22 cellular contexts compared by ENCODE assay signal in the genomic region with DNA sequence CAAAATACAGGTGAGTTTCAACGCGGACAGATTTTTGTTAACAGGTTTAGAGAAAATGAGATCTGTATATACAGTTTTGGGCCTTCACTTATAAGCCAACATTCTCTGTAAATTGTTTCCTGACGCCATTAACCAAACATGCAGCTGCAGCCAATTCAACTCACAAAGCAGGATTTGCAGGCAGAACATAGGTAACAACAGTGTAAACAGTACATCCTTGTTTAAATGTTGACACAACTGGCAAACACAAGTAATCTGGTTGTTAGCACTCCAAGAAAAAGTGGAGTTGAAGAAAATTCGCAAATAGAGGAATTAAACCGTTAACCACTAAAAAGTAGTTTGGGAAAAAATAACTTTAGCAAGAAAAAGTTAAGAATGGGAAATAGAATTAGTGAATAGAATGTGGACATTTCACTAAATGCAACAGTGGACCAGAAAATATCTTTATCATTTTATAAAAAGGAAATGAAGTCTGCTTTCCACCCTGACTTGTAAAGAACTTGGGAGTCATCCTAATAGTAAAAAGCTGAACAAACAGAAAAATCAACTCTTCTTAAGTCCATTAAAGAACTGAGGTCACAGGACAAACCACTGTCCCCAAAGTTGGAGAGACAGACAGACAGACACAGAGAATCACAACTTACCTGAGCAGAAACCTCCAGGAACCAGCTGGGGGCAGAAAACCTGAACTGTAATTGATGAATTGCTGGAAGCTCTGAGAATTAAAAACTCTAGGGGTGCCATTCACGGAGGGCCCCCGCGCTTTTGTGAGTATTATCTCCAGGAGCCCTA. TPM values are rescaled to one million over a fixed set of nuclear protein-coding genes. Genes with fewer than 3 reads are reported as not detected.
DNase-seq lines count a peak whose midpoint lies in the region; ATAC-seq and TF ChIP-seq lines count a peak whose summit lies in the region.
"Had no signal": no experiment of that assay in that cellular context is flagged by ENCODE, and none has a peak within 500 bp of the region (broad histone marks: within the 10 kb centered on the region; RNA-seq: fewer than 3 reads in every experiment).

No MANE protein-coding gene starts in this region.

- TF ChIP-seq CTCF in Panc1 (IDR thresholded peaks at IDR 0.05) = 0 out of 2 replicates have a peak, but pooled peaks have one; percentile 12
- no peak for TF ChIP-seq CTCF in omental fat pad (IDR thresholded peaks at IDR 0.05)

- H3K23ac ChIP-seq in trophoblast cell (ENCODE audit: low read length) = no peak overlapping the region

- CTCF ChIA-PET in Panc1 (lab: Charles Lee) = no interaction called here

- H3K4ac ChIP-seq in trophoblast cell (ENCODE audit: low read depth, low read length) = no peak overlapping the region

- H3K27me3 ChIP-seq in Panc1 (ENCODE audit: control insufficient read depth, insufficient read depth, low read length) (no peaks in the 10 kb centered on the region; the same call in none of the 2 replicates), trophoblast cell (ENCODE audit: insufficient read depth, low read length) (no peaks in the 10 kb centered on the region)
- H3K27me3 ChIP-seq: BLaER1 treated with 17β-estradiol and CSF1 and Interleukin-3, amounts not matched to agents 10 nM and 100 nM; sigmoid colon; transverse colon had no signal

- H3K4me3 ChIP-seq in Panc1 (ENCODE audit: low read depth in 2 of 2, low read length in 2 of 2) (no peak overlapping the region), trophoblast cell (ENCODE audit: low read depth, low read length) (no peak overlapping the region)
- H3K4me3 ChIP-seq: BLaER1 treated with 17β-estradiol and CSF1 and Interleukin-3, amounts not matched to agents 10 nM and 100 nM; sigmoid colon; transverse colon had no signal

- no peak overlapping the region for H2AK5ac ChIP-seq in trophoblast cell (ENCODE audit: low read length)

- no peak for ATAC-seq in Panc1
- no peak for ATAC-seq in HG03521 (IDR thresholded peaks at IDR 0.05; ENCODE audit: unreplicated experiment)
- ATAC-seq in omental fat pad (ENCODE audit: low FRiP score) = no peak
- ATAC-seq: esophagus mucosa; stimulated activated naive CD8-positive, alpha-beta T cell treated with anti-CD3 and anti-CD28 coated beads, Interleukin-15, Interleukin-2, amounts not matched to agents 100 U/mL and 50 U/mL, for 24 hours had no signal

- WGBS in trophoblast cell (ENCODE audit: extremely low coverage, insufficient coverage, insufficient read length) = no CpG with 5 or more reads among the region's 8 CpGs

- H3K27ac ChIP-seq in Panc1 (ENCODE audit: low read length) (no peak overlapping the region), trophoblast cell (ENCODE audit: low read depth, low read length) (no peak overlapping the region)
- H3K27ac ChIP-seq: BLaER1 treated with 17β-estradiol and CSF1 and Interleukin-3, amounts not matched to agents 10 nM and 100 nM; sigmoid colon; transverse colon had no signal

- H3K14ac ChIP-seq in trophoblast cell (ENCODE audit: low read length) = no peak overlapping the region

- no peaks in the 10 kb centered on the region for H3K36me3 ChIP-seq in Panc1 (ENCODE audit: control insufficient read depth, insufficient read depth, low read length)
- H3K36me3 ChIP-seq in trophoblast cell (ENCODE audit: control insufficient read depth in 1 of 2, insufficient read depth in 2 of 2, low read length in 2 of 2) = no peaks in the 10 kb centered on the region
- H3K36me3 ChIP-seq: BLaER1 treated with 17β-estradiol and CSF1 and Interleukin-3, amounts not matched to agents 10 nM and 100 nM; sigmoid colon; transverse colon had no signal

- POLR2A ChIA-PET in Panc1 (lab: Charles Lee) = no interaction called here

- H3K9me3 ChIP-seq in Panc1 (ENCODE audit: control insufficient read depth, insufficient read depth, low read depth, low read length) (no peaks in the 10 kb centered on the region), trophoblast cell (ENCODE audit: insufficient read depth, low read depth, low read length) (no peaks in the 10 kb centered on the region)
- H3K9me3 ChIP-seq: BLaER1 treated with 17β-estradiol and CSF1 and Interleukin-3, amounts not matched to agents 10 nM and 100 nM; sigmoid colon; transverse colon had no signal

- H2BK5ac ChIP-seq in trophoblast cell (ENCODE audit: low read depth, low read length, poor library complexity) = no peak overlapping the region

- no peak overlapping the region for H4K91ac ChIP-seq in trophoblast cell (ENCODE audit: low read depth, low read length)

- peak; percentile 3 for DNase-seq in NCI-H2107 treated with DMSO at 0.1 percent for 48 hours (lab: John Stamatoyannopoulos, UW; ENCODE audit: unreplicated experiment)
- no peak for DNase-seq in NCI-H2107 (lab: John Stamatoyannopoulos, UW)
- DNase-seq in NCI-H1930 (lab: John Stamatoyannopoulos, UW) = peak; percentile 67 to 88
- DNase-seq in Panc1 (ENCODE audit: low read depth, low spot score) = no peak
- peak; percentile 43 to 76 for DNase-seq in trophoblast cell
- no peak for DNase-seq in NK-92 (lab: John Stamatoyannopoulos, UW; ENCODE audit: unreplicated experiment)
- DNase-seq in omental fat pad (ENCODE audit: low spot score) = no peak
- DNase-seq: activated CD4-positive, alpha-beta T cell treated with anti-CD3 and anti-CD28 coated beads for 1 hour; activated gamma-delta T cell treated with Interleukin-2 at 50 U/mL for 16 hours; amniotic stem cell; caudate nucleus; DMS 273 treated with DMSO at 0.1 percent for 48 hours; NCI-H446; nucleus accumbens; sigmoid colon; stimulated activated naive CD8-positive, alpha-beta T cell treated with anti-CD3 and anti-CD28 coated beads, Interleukin-15, Interleukin-2, amounts not matched to agents 100 U/mL and 50 U/mL, for 24 hours; transverse colon had no signal

- no peaks in the 10 kb centered on the region for H3K79me2 ChIP-seq in trophoblast cell (ENCODE audit: control insufficient read depth, insufficient read depth, low read length, poor library complexity)

- H3K18ac ChIP-seq in trophoblast cell (ENCODE audit: low read length) = no peak overlapping the region

- H4K8ac ChIP-seq in trophoblast cell (ENCODE audit: low read depth, low read length) = no peak overlapping the region

- H3K4me1 ChIP-seq in Panc1 (ENCODE audit: control insufficient read depth, insufficient read depth, low read length) = no peaks in the 10 kb centered on the region
- no peaks in the 10 kb centered on the region for H3K4me1 ChIP-seq in trophoblast cell (ENCODE audit: control insufficient read depth in 1 of 2, insufficient read depth in 2 of 2, low read length in 2 of 2)
- H3K4me1 ChIP-seq: BLaER1 treated with 17β-estradiol and CSF1 and Interleukin-3, amounts not matched to agents 10 nM and 100 nM; sigmoid colon; transverse colon had no signal

- H4K12ac ChIP-seq in trophoblast cell (ENCODE audit: low read depth, low read length) = no peak overlapping the region

- no peaks in the 10 kb centered on the region for H3K79me1 ChIP-seq in trophoblast cell (ENCODE audit: low read length)

- H3K9ac ChIP-seq in trophoblast cell (ENCODE audit: low read length) = no peak overlapping the region
- H3K9ac ChIP-seq: BLaER1 treated with 17β-estradiol and CSF1 and Interleukin-3, amounts not matched to agents 10 nM and 100 nM had no signal

- H2AFZ ChIP-seq in trophoblast cell (ENCODE audit: insufficient read depth, low read length, poor library complexity) = no peak overlapping the region

- no TSS peak for BruUV-seq in Panc1 (replicated peaks; lab: Mats Ljungman, UMichigan)

- intact Hi-C loops in Panc1 (cut with micrococcal nuclease; ENCODE audit: unreplicated experiment) = no loop called here

- H2BK120ac ChIP-seq in trophoblast cell (ENCODE audit: insufficient read depth, low read length, poor library complexity) = no peak overlapping the region

- H3K4me2 ChIP-seq in trophoblast cell (ENCODE audit: low read length) = no peak overlapping the region
- H3K4me2 ChIP-seq: BLaER1 treated with 17β-estradiol and CSF1 and Interleukin-3, amounts not matched to agents 10 nM and 100 nM had no signal

- in situ Hi-C loops in Panc1 (cut with HindIII; ENCODE audit: low pct_unique_long_range_greater_than_20kb, low sequenced_read_pairs) = no loop called here

- H2BK12ac ChIP-seq in trophoblast cell (ENCODE audit: low read length) = no peak overlapping the region

RNA-seq across cellular contexts. Expression of gene SMIM28, which starts 10.1 kb away (rescaled TPM):
- total RNA-seq in Panc1 (2021; ENCODE audit: unreplicated experiment) (not detected), omental fat pad (not detected)
- polyA plus RNA-seq in Panc1 (2012; ENCODE audit: insufficient read length) = not detected
- polyA plus RNA-seq in trophoblast cell (2013) = not detected in 2 replicates
- total RNA-seq: esophagus mucosa, lower leg skin, MCF 10A had no signal

RNA-seq across cellular contexts. Expression of gene HEBP2, which starts 16.2 kb away (rescaled TPM):
- total RNA-seq in Panc1 (2021; ENCODE audit: unreplicated experiment) = 48.1 TPM
- polyA plus RNA-seq in Panc1 (2012; ENCODE audit: insufficient read length) = 75.8 TPM
- polyA plus RNA-seq in trophoblast cell (2013) = 119 and 121 TPM in 2 replicates
- total RNA-seq in omental fat pad = 100 to 1,000 TPM; 118 to 282 (median 205) TPM

Comparison
In these comparisons a context has a peak if more than half of its experiments do, and no peak if none do; other contexts are left out.
1. DNase-seq: peak in NCI-H2107 treated with DMSO at 0.1 percent for 48 hours (single experiment), NCI-H1930 (2 of 2) and trophoblast cell (2 of 2); none in NCI-H2107 (single experiment), Panc1 (single experiment), NK-92 (single experiment) and omental fat pad (single experiment).